In the genomic region with DNA sequence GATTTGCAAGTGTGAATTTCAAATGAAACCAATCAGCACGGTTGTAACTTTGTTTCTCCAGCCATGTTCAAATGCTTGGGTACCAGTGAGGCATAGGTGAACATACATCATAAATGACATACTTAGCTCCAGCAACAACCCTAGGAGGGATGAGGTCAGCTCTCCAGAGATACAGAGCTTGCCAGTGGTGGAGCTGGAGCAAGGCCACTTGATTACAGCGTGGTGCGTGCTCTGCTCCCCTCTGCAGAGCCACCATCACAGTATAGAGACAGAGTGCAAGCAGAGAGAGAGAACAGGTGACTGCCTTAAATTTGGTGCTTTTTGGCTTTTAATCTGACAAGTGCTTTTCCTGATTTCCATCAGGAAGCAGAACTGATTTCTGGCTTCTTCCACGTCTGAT, we compare ENCODE assay signal across 22 cellular contexts.
"Had no signal": no experiment of that assay in that cellular context is flagged by ENCODE, and none has a peak within 500 bp of the region (broad histone marks: within the 10 kb centered on the region; RNA-seq: fewer than 3 reads in every experiment).

No MANE protein-coding gene starts in this region.

- H3K4me1 ChIP-seq: lower lobe of right lung, parathyroid adenoma, spleen, suprapubic skin, tibial nerve, uterus had no signal

- H3K4me3 ChIP-seq: hepatocyte, lower lobe of right lung, psoas muscle, spleen, suprapubic skin, tibial nerve, uterus had no signal

- H3K27ac ChIP-seq: hepatocyte, lower lobe of right lung, parathyroid adenoma, psoas muscle, spleen, suprapubic skin, tibial nerve, uterus had no signal

- H3K36me3 Mint-ChIP-seq: naive B cell; natural killer cell; stimulated activated effector memory CD8-positive, alpha-beta T cell treated with anti-CD3 and anti-CD28 coated beads, Interleukin-12 subunit alpha, Interleukin-12 subunit beta, amount 100 ng/mL, for 72 hours; type B pancreatic cell had no signal

- H3K4me3 Mint-ChIP-seq: naive B cell; natural killer cell; stimulated activated effector memory CD8-positive, alpha-beta T cell treated with anti-CD3 and anti-CD28 coated beads, Interleukin-12 subunit alpha, Interleukin-12 subunit beta, amount 100 ng/mL, for 72 hours; stimulated activated naive CD8-positive, alpha-beta T cell treated with anti-CD3 and anti-CD28 coated beads, Interleukin-15, Interleukin-2, amounts not matched to agents 100 ng/mL and 50 ng/mL, for 24 hours; type B pancreatic cell had no signal

- H3K79me2 ChIP-seq: hepatocyte, parathyroid adenoma had no signal

- H2AFZ ChIP-seq: hepatocyte, parathyroid adenoma had no signal

- H3K27ac Mint-ChIP-seq: naive B cell; natural killer cell; stimulated activated effector memory CD8-positive, alpha-beta T cell treated with anti-CD3 and anti-CD28 coated beads, Interleukin-12 subunit alpha, Interleukin-12 subunit beta, amount 100 ng/mL, for 72 hours; stimulated activated naive CD8-positive, alpha-beta T cell treated with anti-CD3 and anti-CD28 coated beads, Interleukin-15, Interleukin-2, amounts not matched to agents 100 ng/mL and 50 ng/mL, for 24 hours; type B pancreatic cell had no signal

- H3K9me3 ChIP-seq: lower lobe of right lung, psoas muscle, spleen, suprapubic skin, tibial nerve, uterus had no signal

- H3K9me3 Mint-ChIP-seq: naive B cell; stimulated activated naive CD8-positive, alpha-beta T cell treated with anti-CD3 and anti-CD28 coated beads, Interleukin-15, Interleukin-2, amounts not matched to agents 100 ng/mL and 50 ng/mL, for 24 hours; type B pancreatic cell had no signal

- H3K4me1 Mint-ChIP-seq: naive B cell; natural killer cell; stimulated activated effector memory CD8-positive, alpha-beta T cell treated with anti-CD3 and anti-CD28 coated beads, Interleukin-12 subunit alpha, Interleukin-12 subunit beta, amount 100 ng/mL, for 72 hours had no signal

- H3K4me2 ChIP-seq: hepatocyte had no signal

- H3K36me3 ChIP-seq: lower lobe of right lung, spleen, suprapubic skin, tibial nerve, uterus had no signal

- H3K27me3 ChIP-seq: hepatocyte, spleen, suprapubic skin, tibial nerve, uterus had no signal

- H3K9ac ChIP-seq: parathyroid adenoma had no signal

- DNase-seq: head of caudate nucleus; islet precursor cell; lower lobe of right lung; mammary epithelial cell; mesenchymal stem cell; naive B cell; natural killer cell; nucleus accumbens; psoas muscle; small intestine; spleen; stimulated activated CD4-positive, alpha-beta T cell treated with anti-CD3 and anti-CD28 coated beads, Interleukin-4, amount 100 ng/mL, for 24 hours; stimulated activated naive CD4-positive, alpha-beta T cell; uterus had no signal

- ATAC-seq: natural killer cell; psoas muscle; sciatic nerve; stimulated activated effector memory CD8-positive, alpha-beta T cell treated with anti-CD3 and anti-CD28 coated beads, Interleukin-12 subunit alpha, Interleukin-12 subunit beta, amount 100 ng/mL, for 72 hours had no signal
